Comparison of ENCODE assay signal across 7 cellular contexts in genomic region chr17:51860934-51861561, GRCh38.
DNase-seq lines count a peak whose midpoint lies in the region; ATAC-seq and TF ChIP-seq lines count a peak whose summit lies in the region.

No MANE protein-coding gene starts in this region.

- no peaks in the 10 kb centered on the region for H3K27me3 ChIP-seq in GM23338 (ENCODE audit: insufficient read depth)
- no peaks in the 10 kb centered on the region for H3K27me3 ChIP-seq in CD8-positive, alpha-beta memory T cell (ENCODE audit: insufficient read depth, low read length, poor library complexity, severe bottlenecking)

- H3K4me2 ChIP-seq in GM23338 = no peak overlapping the region

- no peak overlapping the region for H2AFZ ChIP-seq in GM23338

- H3K27ac Mint-ChIP-seq in GM23338 (no peak overlapping the region), progenitor cell of endocrine pancreas (no peak overlapping the region)
- H3K27ac Mint-ChIP-seq in CD8-positive, alpha-beta memory T cell = no peak overlapping the region

- H3K4me3 Mint-ChIP-seq in GM23338 (no peak overlapping the region), progenitor cell of endocrine pancreas (ENCODE audit: low read depth) (no peak overlapping the region)
- H3K4me3 Mint-ChIP-seq in CD8-positive, alpha-beta memory T cell = no peak overlapping the region

- no peaks in the 10 kb centered on the region for H4K20me1 ChIP-seq in GM23338 (replicated peaks; ENCODE audit: insufficient read depth)

- POLR2A ChIA-PET in CD8-positive, alpha-beta memory T cell (lab: Charles Lee) = no interaction called here

- H3K36me3 Mint-ChIP-seq in GM23338 (ENCODE audit: low read depth) (peaks cover 3% of the 10 kb centered on the region; the same call in 1 of the 3 replicates), progenitor cell of endocrine pancreas (ENCODE audit: insufficient read depth) (no peaks in the 10 kb centered on the region)
- H3K36me3 Mint-ChIP-seq in CD8-positive, alpha-beta memory T cell = no peaks in the 10 kb centered on the region

- no peaks in the 10 kb centered on the region for H3K9me3 ChIP-seq in CD8-positive, alpha-beta memory T cell (ENCODE audit: low read length)

- DNase-seq in ELF-1 (ENCODE audit: low read depth, low spot score) (peak; percentile 49), GM23338 (ENCODE audit: low spot score) (peak; percentile 90), NCI-H82 (lab: John Stamatoyannopoulos, UW) (peak; percentile 86), epithelial cell of esophagus (ENCODE audit: low read depth) (peak; percentile 61), progenitor cell of endocrine pancreas (ENCODE audit: low spot score, unreplicated experiment) (peak; percentile 42)
- DNase-seq in CD8-positive, alpha-beta memory T cell = no peak

- no peaks in the 10 kb centered on the region for H3K4me1 ChIP-seq in GM23338 (ENCODE audit: insufficient read depth)
- no peaks in the 10 kb centered on the region for H3K4me1 ChIP-seq in CD8-positive, alpha-beta memory T cell (ENCODE audit: insufficient read depth, low read length)

- TF ChIP-seq CTCF in GM23338 (conservative IDR thresholded peaks at IDR 0.05; ENCODE audit: low read depth in 2 of 2) (peak; percentile 85 to 92), epithelial cell of esophagus (IDR thresholded peaks at IDR 0.05; ENCODE audit: insufficient read depth, low read depth, low read length, missing control alignments) (peak; percentile 72), progenitor cell of endocrine pancreas (IDR thresholded peaks at IDR 0.05; ENCODE audit: unreplicated experiment) (peak; percentile 81)

- H3K4me1 Mint-ChIP-seq in GM23338 = peaks cover 2% of the 10 kb centered on the region; the same call in 1 of the 3 replicates
- peaks cover 16% of the 10 kb centered on the region for H3K4me1 Mint-ChIP-seq in progenitor cell of endocrine pancreas (ENCODE audit: low read depth)
- no peaks in the 10 kb centered on the region for H3K4me1 Mint-ChIP-seq in CD8-positive, alpha-beta memory T cell

- CTCF ChIA-PET in CD8-positive, alpha-beta memory T cell (lab: Charles Lee) = no interaction called here

- no peak overlapping the region for H3K4me3 ChIP-seq in GM23338
- H3K4me3 ChIP-seq in epithelial cell of esophagus (ENCODE audit: low read length) = no peak overlapping the region
- no peak overlapping the region for H3K4me3 ChIP-seq in CD8-positive, alpha-beta memory T cell (ENCODE audit: low read length)

- no peak overlapping the region for H3K27ac ChIP-seq in GM23338 (ENCODE audit: low read depth)
- no peak overlapping the region for H3K27ac ChIP-seq in CD8-positive, alpha-beta memory T cell (ENCODE audit: low read depth, low read length)

- no peaks in the 10 kb centered on the region for H3F3A ChIP-seq in GM23338 (replicated peaks; ENCODE audit: low read depth)

- no peaks in the 10 kb centered on the region for H3K36me3 ChIP-seq in GM23338 (ENCODE audit: insufficient read depth)
- H3K36me3 ChIP-seq in CD8-positive, alpha-beta memory T cell (ENCODE audit: insufficient read depth, low read length) = no peaks in the 10 kb centered on the region

- H3K27me3 Mint-ChIP-seq in GM23338 (ENCODE audit: insufficient read depth, low read depth, poor library complexity) (no peaks in the 10 kb centered on the region), progenitor cell of endocrine pancreas (no peaks in the 10 kb centered on the region)
- peaks cover 0 to 2% of the 10 kb centered on the region in 2 donors for H3K27me3 Mint-ChIP-seq in CD8-positive, alpha-beta memory T cell

- no peaks in the 10 kb centered on the region for H3K79me2 ChIP-seq in GM23338 (replicated peaks; ENCODE audit: insufficient read depth)

- H3K9me2 ChIP-seq in GM23338 (ENCODE audit: insufficient read depth) = no peaks in the 10 kb centered on the region

- peak; percentile 94 for ATAC-seq in GM23338
- ATAC-seq in GM18520 (IDR thresholded peaks at IDR 0.05; ENCODE audit: unreplicated experiment) = no peak

- H3K9me3 Mint-ChIP-seq in GM23338 (peaks cover 13% of the 10 kb centered on the region), progenitor cell of endocrine pancreas (ENCODE audit: low read depth) (no peaks in the 10 kb centered on the region)
- H3K9me3 Mint-ChIP-seq in CD8-positive, alpha-beta memory T cell = peaks cover 0 to 4% (median 0%) of the 10 kb centered on the region in 5 donors

TF ChIP-seq in GM23338, 12 proteins besides CTCF, POLR2A, EP300 and RAD21 (continues in another document):
- no peak for TF ChIP-seq EZH2 (IDR thresholded peaks at IDR 0.05; ENCODE audit: low read depth, unreplicated experiment)
- TF ChIP-seq EZH2phosphoT487 (IDR thresholded peaks at IDR 0.05; ENCODE audit: unreplicated experiment) = no peak
- no peak for TF ChIP-seq ZNF114 (CRISPR knock-in tag; IDR thresholded peaks at IDR 0.05)
- TF ChIP-seq ZNF462 (CRISPR knock-in tag; IDR thresholded peaks at IDR 0.05) = no peak
- TF ChIP-seq JUNB (IDR thresholded peaks at IDR 0.05; ENCODE audit: unreplicated experiment) = no peak

Comparison
In these comparisons a context has a peak if more than half of its experiments do, and no peak if none do; other contexts are left out.
1. DNase-seq: peak in ELF-1 (single experiment), GM23338 (single experiment), NCI-H82 (single experiment), epithelial cell of esophagus (single experiment) and progenitor cell of endocrine pancreas (single experiment); none in CD8-positive, alpha-beta memory T cell (0 of 5).
2. Peak in every context shown above with its lines, with median percentiles within 50 percentile points of each other: CTCF ChIP-seq.